ENCODE assay signal across 8 cellular contexts in the genomic region with DNA sequence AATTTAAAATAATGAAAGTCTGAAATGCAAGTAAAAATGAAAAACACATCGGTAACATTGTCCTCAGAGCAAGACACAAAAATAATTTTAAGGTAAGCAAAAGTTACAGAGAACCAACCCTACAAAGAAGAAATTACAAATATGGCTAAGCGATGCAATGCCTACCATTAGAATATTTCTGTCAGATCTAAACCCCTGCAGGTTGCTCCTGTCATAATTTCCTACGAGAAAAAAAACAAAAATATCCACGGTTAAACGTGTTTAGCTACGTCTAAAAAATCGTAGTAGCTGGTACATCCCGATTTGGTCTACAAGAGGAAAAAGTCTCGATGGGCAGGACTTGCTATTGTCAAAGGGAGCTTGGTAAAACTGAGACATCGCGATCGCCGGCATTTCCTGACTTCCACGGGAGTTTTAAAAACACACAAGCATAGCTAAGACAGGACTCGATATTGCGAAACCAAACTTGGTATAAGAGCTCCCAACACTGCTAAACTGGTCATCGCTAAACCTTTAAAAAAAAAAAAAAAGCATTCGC. TPM values are rescaled to one million over a fixed set of nuclear protein-coding genes. Genes with fewer than 3 reads are reported as not detected.
DNase-seq lines count a peak whose midpoint lies in the region; ATAC-seq and TF ChIP-seq lines count a peak whose summit lies in the region.

No MANE protein-coding gene starts in this region.

- H3K36me3 Mint-ChIP-seq in activated CD8-positive, alpha-beta memory T cell treated with anti-CD3 and anti-CD28 coated beads, Interleukin-2, amount 10 ng/mL, durations not matched to agents 7 days and 5 days, result peaks cover 17% of the 10 kb centered on the region
- no peaks in the 10 kb centered on the region for H3K36me3 Mint-ChIP-seq in chondrocyte (ENCODE audit: low read depth)
- no peaks in the 10 kb centered on the region for H3K36me3 Mint-ChIP-seq in type B pancreatic cell

- CTCF ChIA-PET in activated CD8-positive, alpha-beta memory T cell treated with anti-CD3 and anti-CD28 coated beads, Interleukin-2, amount 10 ng/mL, durations not matched to agents 7 days and 5 days (lab: Charles Lee), result interaction anchor here (0.9 to 9.7 kb wide), 20 partner anchors 11 to 444 kb away, joined by 3 to 165 read pairs (median 5); a partner anchor contains a TSS

- H3K9me3 Mint-ChIP-seq in activated CD8-positive, alpha-beta memory T cell treated with anti-CD3 and anti-CD28 coated beads, Interleukin-2, amount 10 ng/mL, durations not matched to agents 7 days and 5 days (ENCODE audit: low read depth), result no peaks in the 10 kb centered on the region
- H3K9me3 Mint-ChIP-seq in chondrocyte (ENCODE audit: low read depth) (no peaks in the 10 kb centered on the region), type B pancreatic cell (no peaks in the 10 kb centered on the region)

- H3K9me3 ChIP-seq in lower lobe of right lung, result no peaks in the 10 kb centered on the region

- in situ Hi-C loops in SK-MEL-5 (cut with HindIII; ENCODE audit: low pct_unique_long_range_greater_than_20kb, low sequenced_read_pairs), result no loop called here

- peak overlapping the region; percentile 66 for H3K4me3 ChIP-seq in lower lobe of right lung

- DNase-seq in activated CD8-positive, alpha-beta memory T cell treated with anti-CD3 and anti-CD28 coated beads, Interleukin-2, amount 10 ng/mL, durations not matched to agents 7 days and 5 days, result peak; percentile 71
- no peak for DNase-seq in activated CD8-positive, alpha-beta memory T cell treated with anti-CD3 and anti-CD28 coated beads, Interleukin-2, amount 50 U/mL, for 48 hours
- peak; percentile 74 for DNase-seq in SK-MEL-5 (ENCODE audit: low read depth, low spot score)
- no peak for DNase-seq in chondrocyte (ENCODE audit: low spot score)
- peak; percentile 67 for DNase-seq in lower lobe of right lung
- DNase-seq in type B pancreatic cell (ENCODE audit: extremely low spot score, unreplicated experiment), result no peak
- DNase-seq in RKO (ENCODE audit: low spot score), result no peak
- no peak for DNase-seq in foreskin keratinocyte

- peak overlapping the region; percentile 98 for H3K27ac ChIP-seq in lower lobe of right lung
- no peak overlapping the region for H3K27ac ChIP-seq in foreskin keratinocyte

- ATAC-seq in activated CD8-positive, alpha-beta memory T cell treated with anti-CD3 and anti-CD28 coated beads, Interleukin-2, amount 10 ng/mL, durations not matched to agents 7 days and 5 days, result no peak
- ATAC-seq in lower lobe of right lung, result peak; percentile 0 to 4
- ATAC-seq in foreskin keratinocyte, result no peak

- H3K36me3 ChIP-seq in lower lobe of right lung, result peaks cover 5% of the 10 kb centered on the region

- no peak for TF ChIP-seq CTCF in chondrocyte (IDR thresholded peaks at IDR 0.05)
- TF ChIP-seq CTCF in lower lobe of right lung (IDR thresholded peaks at IDR 0.05), result no peak
- no peak for TF ChIP-seq CTCF in type B pancreatic cell (conservative IDR thresholded peaks at IDR 0.05)
- TF ChIP-seq CTCF in foreskin keratinocyte (conservative IDR thresholded peaks at IDR 0.05), result no peak

- intact Hi-C loops in lower lobe of right lung (cut with DNase I), result no loop called here

- H3K27me3 ChIP-seq in lower lobe of right lung (ENCODE audit: low read depth) (peaks cover 17% of the 10 kb centered on the region), foreskin keratinocyte (no peaks in the 10 kb centered on the region)

- H3K4me3 Mint-ChIP-seq in activated CD8-positive, alpha-beta memory T cell treated with anti-CD3 and anti-CD28 coated beads, Interleukin-2, amount 10 ng/mL, durations not matched to agents 7 days and 5 days, result peak overlapping the region; percentile 94
- H3K4me3 Mint-ChIP-seq in chondrocyte (ENCODE audit: unreplicated experiment) (peak overlapping the region; percentile 89), type B pancreatic cell (peak overlapping the region; percentile 85)

- H3K27ac Mint-ChIP-seq in activated CD8-positive, alpha-beta memory T cell treated with anti-CD3 and anti-CD28 coated beads, Interleukin-2, amount 10 ng/mL, durations not matched to agents 7 days and 5 days, result peak overlapping the region; percentile 100
- H3K27ac Mint-ChIP-seq in chondrocyte (ENCODE audit: unreplicated experiment) (peak overlapping the region; percentile 99), type B pancreatic cell (peak overlapping the region; percentile 83)

- peaks cover 38% of the 10 kb centered on the region for H3K4me1 Mint-ChIP-seq in activated CD8-positive, alpha-beta memory T cell treated with anti-CD3 and anti-CD28 coated beads, Interleukin-2, amount 10 ng/mL, durations not matched to agents 7 days and 5 days
- H3K4me1 Mint-ChIP-seq in chondrocyte (ENCODE audit: low read depth) (peaks cover 65% of the 10 kb centered on the region), type B pancreatic cell (ENCODE audit: unreplicated experiment) (peaks cover 24% of the 10 kb centered on the region)

- H3K27me3 Mint-ChIP-seq in activated CD8-positive, alpha-beta memory T cell treated with anti-CD3 and anti-CD28 coated beads, Interleukin-2, amount 10 ng/mL, durations not matched to agents 7 days and 5 days, result no peaks in the 10 kb centered on the region
- H3K27me3 Mint-ChIP-seq in chondrocyte (ENCODE audit: low read depth) (no peaks in the 10 kb centered on the region), type B pancreatic cell (peaks cover 88% of the 10 kb centered on the region)

- H3K4me1 ChIP-seq in lower lobe of right lung (peaks cover 14% of the 10 kb centered on the region), foreskin keratinocyte (peaks cover 8% of the 10 kb centered on the region)

RNA-seq across cellular contexts. Expression of a gene that starts 1.1 kb away (rescaled TPM):
- total RNA-seq in activated CD8-positive, alpha-beta memory T cell treated with anti-CD3 and anti-CD28 coated beads, Interleukin-2, amount 10 ng/mL, durations not matched to agents 7 days and 5 days, result 10 to 100 TPM; 14.5 to 32.0 TPM
- 0.40 and 0.45 TPM in 2 replicates for total RNA-seq in SK-MEL-5 (2014; rRNA removed; shearing (Covaris generic))
- 0.35 and 0.94 TPM in 2 replicates for polyA plus RNA-seq in SK-MEL-5 (2015; cell fraction: cytosol; rRNA removed)
- 2.9 TPM in 2 replicates for polyA plus RNA-seq in SK-MEL-5 (2015; cell fraction: nucleus; rRNA removed)
- total RNA-seq in chondrocyte (1.2 to 3.5 TPM (median 1.7 TPM) in 3 replicates), lower lobe of right lung (4.4 TPM), type B pancreatic cell (ENCODE audit: low replicate concordance) (0.34 and 0.74 TPM in 2 replicates), foreskin keratinocyte (0.49 and 0.71 TPM in 2 replicates)
- polyA plus RNA-seq in foreskin keratinocyte, result 0.48 and 0.68 TPM in 2 replicates

Comparison
In these comparisons a context has a peak if more than half of its experiments do, and no peak if none do; other contexts are left out.
1. DNase-seq: peak in activated CD8-positive, alpha-beta memory T cell treated with anti-CD3 and anti-CD28 coated beads, Interleukin-2, amount 10 ng/mL, durations not matched to agents 7 days and 5 days (single experiment), SK-MEL-5 (single experiment) and lower lobe of right lung (single experiment); none in activated CD8-positive, alpha-beta memory T cell treated with anti-CD3 and anti-CD28 coated beads, Interleukin-2, amount 50 U/mL, for 48 hours (single experiment), chondrocyte (single experiment), type B pancreatic cell (single experiment), RKO (single experiment) and foreskin keratinocyte (0 of 2).
2. ATAC-seq: peak in lower lobe of right lung (2 of 2); none in activated CD8-positive, alpha-beta memory T cell treated with anti-CD3 and anti-CD28 coated beads, Interleukin-2, amount 10 ng/mL, durations not matched to agents 7 days and 5 days (single experiment) and foreskin keratinocyte (single experiment).
3. Peak in every context shown above with its lines, with median percentiles within 50 percentile points of each other: H3K27ac Mint-ChIP-seq and H3K4me3 Mint-ChIP-seq.